In the genomic region with DNA sequence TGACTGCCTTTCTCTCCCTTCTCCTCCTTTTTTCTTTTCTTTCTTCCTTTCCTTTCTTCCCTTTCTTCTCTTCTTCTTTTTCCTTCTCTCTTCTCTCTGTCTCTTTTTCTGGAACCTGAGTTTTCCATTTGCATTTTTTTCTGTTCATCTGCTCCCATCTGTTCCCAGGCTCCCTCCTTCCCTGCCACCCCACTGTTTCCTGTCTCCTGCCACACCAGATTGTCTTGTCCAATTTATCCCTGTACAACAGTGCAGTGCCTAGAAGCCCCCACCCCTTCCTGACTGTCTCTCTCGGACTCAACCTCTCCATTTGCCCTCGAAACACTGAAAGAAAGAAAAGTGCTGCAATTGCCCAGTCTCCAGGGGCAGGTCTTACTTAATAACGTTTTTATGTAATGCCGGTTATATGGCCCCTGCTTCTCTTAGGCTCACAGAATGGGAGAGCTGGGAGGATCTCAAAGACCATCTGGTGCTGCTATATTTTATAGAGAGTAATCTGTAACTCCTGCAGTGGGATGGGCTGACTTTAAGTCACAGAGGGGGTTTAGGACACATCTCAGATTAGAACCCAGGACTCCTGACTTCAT, we compare ENCODE assay signal across 19 cellular contexts.
"Had no signal": no experiment of that assay in that cellular context is flagged by ENCODE, and none has a peak within 500 bp of the region (broad histone marks: within the 10 kb centered on the region; RNA-seq: fewer than 3 reads in every experiment).

No MANE protein-coding gene starts in this region.

- H3K9me3 Mint-ChIP-seq: activated CD4-positive, alpha-beta memory T cell treated with anti-CD3 and anti-CD28 coated beads, Interleukin-2, amount 10 ng/mL, durations not matched to agents 7 days and 5 days; activated naive CD4-positive, alpha-beta T cell treated with anti-CD3 and anti-CD28 coated beads, Interleukin-2, amount 10 ng/mL, durations not matched to agents 7 days and 5 days; activated naive CD8-positive, alpha-beta T cell treated with anti-CD3 and anti-CD28 coated beads, Interleukin-2, amount 50 U/mL, for 24 hours; activated T-cell treated with anti-CD3 and anti-CD28 coated beads, Interleukin-2, amount 50 U/mL, for 72 hours; naive B cell; neural crest cell; stimulated activated memory B cell treated with anti-CD40 and anti-IgM and Interleukin-4, amounts not matched to agents 10 μg/mL and 1 μg/mL and 100 μg/mL, for 72 hours had no signal

- DNase-seq: activated CD4-positive, alpha-beta memory T cell treated with anti-CD3 and anti-CD28 coated beads, Interleukin-2, amount 10 ng/mL, durations not matched to agents 7 days and 5 days; activated CD4-positive, alpha-beta T cell treated with anti-CD3 and anti-CD28 coated beads for 4 hours; activated CD4-positive, CD25-positive, alpha-beta regulatory T cell; activated effector memory CD4-positive, alpha-beta T cell treated with Interleukin-2 at 50 U/mL for 16 hours; activated naive CD4-positive, alpha-beta T cell treated with anti-CD3 and anti-CD28 coated beads, Interleukin-2, amount 10 ng/mL, durations not matched to agents 7 days and 5 days; activated naive CD8-positive, alpha-beta T cell treated with anti-CD3 and anti-CD28 coated beads, Interleukin-2, amount 50 U/mL, for 24 hours; activated T-cell treated with anti-CD3 and anti-CD28 coated beads, Interleukin-2, amount 50 U/mL, for 72 hours; heart right ventricle; kidney; lower lobe of right lung; mesendoderm; naive B cell; small intestine; stimulated activated CD4-positive, alpha-beta T cell treated with anti-CD3 and anti-CD28 coated beads, Interleukin-2, amount 100 ng/mL, for 24 hours; T1000; transverse colon had no signal

- H3K4me1 Mint-ChIP-seq: activated naive CD4-positive, alpha-beta T cell treated with anti-CD3 and anti-CD28 coated beads, Interleukin-2, amount 10 ng/mL, durations not matched to agents 7 days and 5 days; stimulated activated memory B cell treated with anti-CD40 and anti-IgM and Interleukin-4, amounts not matched to agents 10 μg/mL and 1 μg/mL and 100 μg/mL, for 72 hours had no signal

- ATAC-seq: activated naive CD8-positive, alpha-beta T cell treated with anti-CD3 and anti-CD28 coated beads, Interleukin-2, amount 50 U/mL, for 24 hours; activated T-cell treated with anti-CD3 and anti-CD28 coated beads, Interleukin-2, amount 50 U/mL, for 72 hours; lower lobe of right lung; sciatic nerve; stimulated activated memory B cell treated with anti-CD40 and anti-IgM and Interleukin-4, amounts not matched to agents 10 μg/mL and 1 μg/mL and 100 μg/mL, for 72 hours had no signal

- H3K27me3 Mint-ChIP-seq: naive B cell; stimulated activated memory B cell treated with anti-CD40 and anti-IgM and Interleukin-4, amounts not matched to agents 10 μg/mL and 1 μg/mL and 100 μg/mL, for 72 hours had no signal

- H3K27ac Mint-ChIP-seq: activated CD4-positive, alpha-beta memory T cell treated with anti-CD3 and anti-CD28 coated beads, Interleukin-2, amount 10 ng/mL, durations not matched to agents 7 days and 5 days; activated naive CD4-positive, alpha-beta T cell treated with anti-CD3 and anti-CD28 coated beads, Interleukin-2, amount 10 ng/mL, durations not matched to agents 7 days and 5 days; activated naive CD8-positive, alpha-beta T cell treated with anti-CD3 and anti-CD28 coated beads, Interleukin-2, amount 50 U/mL, for 24 hours; activated T-cell treated with anti-CD3 and anti-CD28 coated beads, Interleukin-2, amount 50 U/mL, for 72 hours; stimulated activated memory B cell treated with anti-CD40 and anti-IgM and Interleukin-4, amounts not matched to agents 10 μg/mL and 1 μg/mL and 100 μg/mL, for 72 hours had no signal

- H3K4me3 Mint-ChIP-seq: activated CD4-positive, alpha-beta memory T cell treated with anti-CD3 and anti-CD28 coated beads, Interleukin-2, amount 10 ng/mL, durations not matched to agents 7 days and 5 days; activated naive CD4-positive, alpha-beta T cell treated with anti-CD3 and anti-CD28 coated beads, Interleukin-2, amount 10 ng/mL, durations not matched to agents 7 days and 5 days; activated naive CD8-positive, alpha-beta T cell treated with anti-CD3 and anti-CD28 coated beads, Interleukin-2, amount 50 U/mL, for 24 hours; activated T-cell treated with anti-CD3 and anti-CD28 coated beads, Interleukin-2, amount 50 U/mL, for 72 hours; naive B cell; neural crest cell; stimulated activated memory B cell treated with anti-CD40 and anti-IgM and Interleukin-4, amounts not matched to agents 10 μg/mL and 1 μg/mL and 100 μg/mL, for 72 hours had no signal

- H3K36me3 Mint-ChIP-seq: activated naive CD4-positive, alpha-beta T cell treated with anti-CD3 and anti-CD28 coated beads, Interleukin-2, amount 10 ng/mL, durations not matched to agents 7 days and 5 days had no signal
